Comparison of ENCODE assay signal across 18 cellular contexts in genomic region chr17:79887451-79887991, GRCh38. TPM values are rescaled to one million over a fixed set of nuclear protein-coding genes. Genes with fewer than 3 reads are reported as not detected.
DNase-seq lines count a peak whose midpoint lies in the region; ATAC-seq, FAIRE-seq and TF ChIP-seq lines count a peak whose summit lies in the region.
"Had no signal": no experiment of that assay in that cellular context is flagged by ENCODE, and none has a peak within 500 bp of the region (broad histone marks: within the 10 kb centered on the region; RNA-seq: fewer than 3 reads in every experiment).

No MANE protein-coding gene starts in this region.

- no peak overlapping the region for H2AK5ac ChIP-seq in neuronal stem cell (ENCODE audit: low read depth, low read length)

- H3K79me2 ChIP-seq in K562 (ENCODE audit: control insufficient read depth, insufficient read depth, low read length), result no peaks in the 10 kb centered on the region

- H2BK15ac ChIP-seq in neuronal stem cell (ENCODE audit: low read length), result no peak overlapping the region

- POLR2A ChIA-PET in K562 (lab: Yijun Ruan, JAX), result interaction anchor here (0.7 kb wide), 1 partner anchor 22 kb away, joined by 4 read pairs; no protein-coding TSS in a partner anchor

- no peaks in the 10 kb centered on the region for H3K36me3 ChIP-seq in heart right ventricle
- no peaks in the 10 kb centered on the region for H3K36me3 ChIP-seq in K562 (ENCODE audit: control insufficient read depth, insufficient read depth, low read length)
- H3K36me3 ChIP-seq in neuronal stem cell (replicated peaks in 1 of 2; ENCODE audit: control insufficient read depth in 2 of 2, insufficient read depth in 2 of 2, low read length in 2 of 2), result no peaks in the 10 kb centered on the region
- H3K36me3 ChIP-seq: BLaER1 treated with 17β-estradiol and CSF1 and Interleukin-3, amounts not matched to agents 10 nM and 100 nM had no signal

- no peak for DNase-seq in left cardiac atrium
- DNase-seq in heart right ventricle, result no peak
- DNase-seq in K562 (ENCODE audit: extremely low read depth in 1 of 4, low spot score in 3 of 4), result no peak
- DNase-seq in neuronal stem cell (ENCODE audit: low spot score), result no peak
- DNase-seq in activated CD4-positive, alpha-beta T cell treated with anti-CD3 and anti-CD28 coated beads for 4 hours, result no peak
- DNase-seq: CD8-positive, alpha-beta T cell; DMS 273 treated with DMSO at 0.1 percent for 48 hours; DMS53; DND-41; EL; GOT3 had no signal

- no peak for TF ChIP-seq RAD21 in K562 (CRISPR knock-in tag; conservative IDR thresholded peaks at IDR 0.05 in 1 of 2, IDR thresholded peaks at IDR 0.05 in 1 of 2)

- no peaks in the 10 kb centered on the region for H3K79me1 ChIP-seq in neuronal stem cell (ENCODE audit: low read depth, low read length)

- intact Hi-C loops in left cardiac atrium (cut with DNase I) (no loop called here), heart right ventricle (cut with DNase I) (no loop called here), K562 (cut with micrococcal nuclease) (no loop called here)

- 58 to 63% methylated on average over 14 of the region's 14 CpGs for WGBS in heart right ventricle, 2 donors
- WGBS in K562 (ENCODE audit: insufficient coverage, low coverage, missing lambda C conversion rate), result 1% methylated on average over 14 of the region's 14 CpGs
- no CpG with 5 or more reads among the region's 14 CpGs for WGBS in neuronal stem cell (ENCODE audit: extremely low coverage in 2 of 2, insufficient read length in 2 of 2, insufficient replicate concordance in 1 of 2), 2 donors

- TF ChIP-seq POLR2A in K562 (conservative IDR thresholded peaks at IDR 0.05), result no peak

- peak; percentile 64 to 73 for ATAC-seq in left cardiac atrium
- no peak for ATAC-seq in heart right ventricle
- no peak for ATAC-seq in K562
- no peak for ATAC-seq in HG03039 (IDR thresholded peaks at IDR 0.05; ENCODE audit: unreplicated experiment)
- ATAC-seq in GM21367 (IDR thresholded peaks at IDR 0.05; ENCODE audit: unreplicated experiment), result no peak
- ATAC-seq: CD8-positive, alpha-beta T cell; GM12878; HCT116 had no signal

- peak overlapping the region; percentile 41 for H3K14ac ChIP-seq in neuronal stem cell (ENCODE audit: low read length)

- H2AFZ ChIP-seq in K562 (ENCODE audit: low read depth, low read length) (no peak overlapping the region), neuronal stem cell (ENCODE audit: low read length) (no peak overlapping the region)

- CTCF ChIA-PET in K562 (lab: Yijun Ruan, JAX; ENCODE audit: low intra/inter-chr PET ratio), result no interaction called here

- TF ChIP-seq CTCF in heart right ventricle (IDR thresholded peaks at IDR 0.05) (no peak), K562 (IDR thresholded peaks at IDR 0.05 in 2 of 3, conservative IDR thresholded peaks at IDR 0.05 in 1 of 3; ENCODE audit: insufficient read depth in 2 of 3, low read depth in 1 of 3, low read length in 3 of 3) (no peak)

- FAIRE-seq in K562 (lab: Jason Lieb, UNC), result no peak
- FAIRE-seq: GM12878, GM19239 had no signal

- H3K4me3 ChIP-seq in heart right ventricle (no peak overlapping the region), K562 (no peak overlapping the region), neuronal stem cell (ENCODE audit: low read length in 2 of 2) (no peak overlapping the region)
- H3K4me3 ChIP-seq: BLaER1 treated with 17β-estradiol and CSF1 and Interleukin-3, amounts not matched to agents 10 nM and 100 nM; GM12878 had no signal

- H2BK5ac ChIP-seq in neuronal stem cell (ENCODE audit: low read length), result no peak overlapping the region

- H3K4me1 ChIP-seq in heart right ventricle (peaks cover 2 to 20% (median 18%) of the 10 kb centered on the region in 9 donors), K562 (replicated peaks in 1 of 2; ENCODE audit: control insufficient read depth in 2 of 2, insufficient read depth in 2 of 2, low read length in 2 of 2) (no peaks in the 10 kb centered on the region; a peak in 1 of 5 replicates), neuronal stem cell (ENCODE audit: control insufficient read depth in 2 of 2, insufficient read depth in 1 of 2, low read depth in 1 of 2, low read length in 2 of 2) (peaks cover 0 to 2% of the 10 kb centered on the region in 2 donors)

- peaks cover 0 to 74% (median 62%) of the 10 kb centered on the region in 7 donors for H3K27me3 ChIP-seq in heart right ventricle
- H3K27me3 ChIP-seq in K562 (ENCODE audit: control insufficient read depth in 2 of 2, insufficient read depth in 2 of 2, low read length in 2 of 2), result peaks cover 35 to 63% of the 10 kb centered on the region in 2 experiments; a peak in 4 of 5 replicates
- peaks cover 0 to 26% (median 0%) of the 10 kb centered on the region in 3 experiments for H3K27me3 ChIP-seq in neuronal stem cell (ENCODE audit: control insufficient read depth in 3 of 3, insufficient read depth in 3 of 3, low read depth in 1 of 3, low read length in 3 of 3)
- H3K27me3 ChIP-seq: BLaER1 treated with 17β-estradiol and CSF1 and Interleukin-3, amounts not matched to agents 10 nM and 100 nM had no signal

- H3K23ac ChIP-seq in neuronal stem cell (ENCODE audit: low read depth, low read length, poor library complexity), result no peak overlapping the region

- H4K8ac ChIP-seq in neuronal stem cell (ENCODE audit: low read depth, low read length), result no peak overlapping the region

- H3K4me2 ChIP-seq in K562 (ENCODE audit: insufficient read depth, low read length) (no peak overlapping the region), neuronal stem cell (ENCODE audit: insufficient read depth, low read length, poor library complexity, severe bottlenecking) (no peak overlapping the region)

- in situ Hi-C loops in K562 (cut with MboI), result no loop called here

- no peak for TF ChIP-seq EP300 in K562 (IDR thresholded peaks at IDR 0.05; ENCODE audit: low read length)

- H4K20me1 ChIP-seq in K562 (replicated peaks; ENCODE audit: control insufficient read depth, insufficient read depth, low read length), result peaks cover 8% of the 10 kb centered on the region

- H3K27ac ChIP-seq in heart right ventricle, result no peak overlapping the region
- no peak overlapping the region for H3K27ac ChIP-seq in K562 (ENCODE audit: extremely low read depth, low read depth, low read length)
- H3K27ac ChIP-seq in neuronal stem cell (replicated peaks; ENCODE audit: low read length), result no peak overlapping the region
- H3K27ac ChIP-seq: BLaER1 treated with 17β-estradiol and CSF1 and Interleukin-3, amounts not matched to agents 10 nM and 100 nM; HL-60 had no signal

- no TSS peak for BruUV-seq in K562 (replicated peaks; lab: Mats Ljungman, UMichigan)

- H3K4ac ChIP-seq in neuronal stem cell (ENCODE audit: low read length), result no peak overlapping the region

- no peak overlapping the region for H4K91ac ChIP-seq in neuronal stem cell (ENCODE audit: low read depth, low read length, poor library complexity)

- no peaks in the 10 kb centered on the region for H3K9me1 ChIP-seq in K562 (ENCODE audit: control insufficient read depth, insufficient read depth, low read length)

- H2BK12ac ChIP-seq in neuronal stem cell (ENCODE audit: low read length), result no peak overlapping the region

- no peaks in the 10 kb centered on the region for H3K9me3 ChIP-seq in heart right ventricle
- H3K9me3 ChIP-seq in K562 (replicated peaks; ENCODE audit: control insufficient read depth, insufficient read depth, low read depth, low read length), result no peaks in the 10 kb centered on the region; the same call in 1 of the 2 replicates
- no peaks in the 10 kb centered on the region for H3K9me3 ChIP-seq in neuronal stem cell (replicated peaks in 1 of 2; ENCODE audit: control insufficient read depth in 2 of 2, insufficient read depth in 1 of 2, low read depth in 1 of 2, low read length in 2 of 2)
- H3K9me3 ChIP-seq: BLaER1 treated with 17β-estradiol and CSF1 and Interleukin-3, amounts not matched to agents 10 nM and 100 nM had no signal

- H3K9ac ChIP-seq in K562 (ENCODE audit: insufficient read depth in 1 of 2, low read depth in 2 of 2, low read length in 2 of 2) (no peak overlapping the region), neuronal stem cell (ENCODE audit: low read depth, low read length, poor library complexity) (no peak overlapping the region)
- H3K9ac ChIP-seq: BLaER1 treated with 17β-estradiol and CSF1 and Interleukin-3, amounts not matched to agents 10 nM and 100 nM had no signal

- H2BK120ac ChIP-seq in neuronal stem cell (ENCODE audit: low read depth, low read length), result no peak overlapping the region

- no peak overlapping the region for H3K18ac ChIP-seq in neuronal stem cell (ENCODE audit: low read length)

TF ChIP-seq in K562, 482 proteins besides CTCF, POLR2A, EP300 and RAD21 (continues in another document):
- TF ChIP-seq MECOM (CRISPR knock-in tag; IDR thresholded peaks at IDR 0.05), result peak; percentile 53; the same call in 1 of the 2 replicates

RNA-seq across cellular contexts. Expression of gene CBX4, which starts 48.3 kb away (rescaled TPM):
- total RNA-seq in left cardiac atrium (10 to 100 TPM; 17.9 to 24.2 TPM), heart right ventricle (10 to 100 TPM; 21.6 to 38.2 (median 26.4) TPM), K562 (2014; rRNA removed) (42.3 and 42.4 TPM in 2 replicates), K562 (2014; rRNA removed; fragmentation: Illumina TruSeq; extraction: Trizol) (4.4 and 4.7 TPM in 2 replicates), K562 (2015; rRNA removed; fragmentation: Illumina TruSeq; extraction: Trizol) (13.5 and 14.7 TPM in 2 replicates), K562 (2021) (48.5 and 50.5 TPM in 2 replicates)
- polyA plus RNA-seq in heart right ventricle (1 to 10 TPM; 9.4 to 9.8 TPM), K562 (2011; rRNA removed) (7.8 and 13.5 TPM in 2 replicates), K562 (2014; fragmentation: Illumina TruSeq; extraction: Trizol) (10.0 and 16.4 TPM in 2 replicates), K562 (2014; fragmentation: Nextera tagmentation; extraction: Ambion mirVana) (1 to 10 TPM in 1 of 2 experiments, under 1 TPM in 1; 0.98 to 1.1 TPM), K562 (2014; rRNA removed) (34.8 and 40.7 TPM in 2 replicates)
- total RNA-seq in K562 (2011; cell fraction: chromatin; rRNA removed; ENCODE audit: low replicate concordance), result 13.6 and 28.0 TPM in 2 replicates
- total RNA-seq in K562 (2011; cell fraction: nucleolus; rRNA removed), result 26.3 and 29.6 TPM in 2 replicates
- total RNA-seq in K562 (2011; cell fraction: nucleoplasm; rRNA removed), result 11.0 and 15.7 TPM in 2 replicates
- polyA plus RNA-seq in K562 (2011; cell fraction: cytosol; rRNA removed), result 12.6 and 29.1 TPM in 2 replicates
- polyA plus RNA-seq in K562 (2011; cell fraction: nucleus; rRNA removed), result 23.9 and 38.8 TPM in 2 replicates
- 22.9 and 60.2 TPM in 2 replicates for polyA plus RNA-seq in K562 (2012)
- 7.2 and 7.6 TPM in 2 replicates for polyA minus RNA-seq in K562 (2011; rRNA and poly(A)+ RNA removed)
- 18.7 and 24.1 TPM in 2 replicates for polyA minus RNA-seq in K562 (2011; cell fraction: cytosol; rRNA and poly(A)+ RNA removed)
- polyA minus RNA-seq in K562 (2011; cell fraction: nucleus; rRNA and poly(A)+ RNA removed), result 12.4 and 16.4 TPM in 2 replicates
- 10.0 TPM for polyA plus RNA-seq in neuronal stem cell (2013, experiment 1 of 2)
- 10.0 TPM for polyA plus RNA-seq in neuronal stem cell (2013, experiment 2 of 2)

Comparison
In these comparisons a context has a peak if more than half of its experiments do, and no peak if none do; other contexts are left out.
1. ATAC-seq: peak in left cardiac atrium (2 of 2); none in heart right ventricle (0 of 8), K562 (single experiment), HG03039 (single experiment) and GM21367 (single experiment).